Comparison of ENCODE assay signal across 1 cellular context in genomic region chrX:136021903-136022302, GRCh38.
TF ChIP-seq lines count a peak whose summit lies in the region.

No MANE protein-coding gene starts in this region.

TF ChIP-seq in GM12878, 131 proteins besides CTCF, POLR2A, EP300 and RAD21 (continued from another document):
- TF ChIP-seq IRF4 (IDR thresholded peaks at IDR 0.05; ENCODE audit: low read depth, low read length) = no peak
- no peak for TF ChIP-seq SMAD1 (IDR thresholded peaks at IDR 0.05; ENCODE audit: low read depth, partially characterized antibody)
